Comparison of ENCODE assay signal across 18 cellular contexts in genomic region chrX:23790147-23790497, GRCh38.
"Had no signal": no experiment of that assay in that cellular context is flagged by ENCODE, and none has a peak within 500 bp of the region (broad histone marks: within the 10 kb centered on the region; RNA-seq: fewer than 3 reads in every experiment).

No MANE protein-coding gene starts in this region.

- H3K27me3 ChIP-seq: adrenal gland, colonic mucosa, ovary, transverse colon had no signal

- H3K4me3 Mint-ChIP-seq: activated naive CD4-positive, alpha-beta T cell treated with anti-CD3 and anti-CD28 coated beads, Interleukin-2, amount 50 U/mL, for 24 hours; memory B cell; stimulated activated naive B cell treated with anti-CD40 and anti-IgM and Interleukin-4, amounts not matched to agents 10 μg/mL and 1 μg/mL and 100 μg/mL, for 72 hours had no signal

- DNase-seq: activated CD4-positive, alpha-beta T cell treated with anti-CD3 and anti-CD28 coated beads, Interleukin-2, amount 50 U/mL, for 4 hours; activated CD4-positive, CD25-positive, alpha-beta regulatory T cell treated with anti-CD3 and anti-CD28 coated beads, Interleukin-2, amount 50 U/mL, for 72 hours; activated effector memory CD4-positive, alpha-beta T cell treated with Interleukin-2 at 50 U/mL for 16 hours; activated T-cell treated with anti-CD3 and anti-CD28 coated beads for 4 hours; adrenal gland; central memory CD4-positive, alpha-beta T cell; colonic mucosa; left ventricle myocardium inferior; ovary; stimulated activated CD4-positive, alpha-beta T cell treated with anti-CD3 and anti-CD28 coated beads, Interleukin-15, amount 100 ng/mL, for 24 hours; stimulated activated CD4-positive, alpha-beta T cell treated with anti-CD3 and anti-CD28 coated beads, Interleukin-4, amount 100 ng/mL, for 1 hour; stimulated activated naive B cell treated with anti-CD40 and anti-IgM and Interleukin-4, amounts not matched to agents 10 μg/mL and 1 μg/mL and 100 μg/mL, for 72 hours; transverse colon had no signal

- H3K36me3 ChIP-seq: adrenal gland, colonic mucosa, ovary had no signal

- H3K9me3 ChIP-seq: adrenal gland, colonic mucosa, left ventricle myocardium inferior, ovary, transverse colon had no signal

- H3K9me3 Mint-ChIP-seq: activated naive CD4-positive, alpha-beta T cell treated with anti-CD3 and anti-CD28 coated beads, Interleukin-2, amount 50 U/mL, for 24 hours; memory B cell; stimulated activated naive B cell treated with anti-CD40 and anti-IgM and Interleukin-4, amounts not matched to agents 10 μg/mL and 1 μg/mL and 100 μg/mL, for 72 hours had no signal

- H3K4me1 ChIP-seq: adrenal gland, colonic mucosa had no signal

- H3K4me3 ChIP-seq: adrenal gland, colonic mucosa, left ventricle myocardium inferior, ovary, transverse colon had no signal

- H3K27ac Mint-ChIP-seq: activated naive CD4-positive, alpha-beta T cell treated with anti-CD3 and anti-CD28 coated beads, Interleukin-2, amount 50 U/mL, for 24 hours; memory B cell; stimulated activated naive B cell treated with anti-CD40 and anti-IgM and Interleukin-4, amounts not matched to agents 10 μg/mL and 1 μg/mL and 100 μg/mL, for 72 hours had no signal

- FAIRE-seq: endometrium, keratinocyte had no signal

- ATAC-seq: stimulated activated naive B cell treated with anti-CD40 and anti-IgM and Interleukin-4, amounts not matched to agents 10 μg/mL and 1 μg/mL and 100 μg/mL, for 72 hours had no signal

- H3K27ac ChIP-seq: adrenal gland, colonic mucosa, left ventricle myocardium inferior, ovary, transverse colon had no signal

- H3K27me3 Mint-ChIP-seq: activated naive CD4-positive, alpha-beta T cell treated with anti-CD3 and anti-CD28 coated beads, Interleukin-2, amount 50 U/mL, for 24 hours; brain; memory B cell; stimulated activated naive B cell treated with anti-CD40 and anti-IgM and Interleukin-4, amounts not matched to agents 10 μg/mL and 1 μg/mL and 100 μg/mL, for 72 hours had no signal
